20 cellular contexts compared by ENCODE assay signal in genomic region chr3:74027121-74027520, GRCh38.
"Had no signal": no experiment of that assay in that cellular context is flagged by ENCODE, and none has a peak within 500 bp of the region (broad histone marks: within the 10 kb centered on the region; RNA-seq: fewer than 3 reads in every experiment).

No MANE protein-coding gene starts in this region.

- H3K4me1 ChIP-seq: gastrocnemius medialis, pancreas, tibial nerve, upper lobe of right lung had no signal

- H3K27me3 Mint-ChIP-seq: central memory CD8-positive, alpha-beta T cell; natural killer cell treated with Interleukin-12 subunit alpha and Interleukin-12 subunit beta and Interleukin-15 and Interleukin-18, amount 100 ng/mL, for 72 hours; progenitor cell of endocrine pancreas; stimulated activated memory B cell treated with anti-CD40 and anti-IgM and Interleukin-4, amounts not matched to agents 10 μg/mL and 1 μg/mL and 100 μg/mL, for 72 hours; stimulated activated naive CD8-positive, alpha-beta T cell treated with anti-CD3 and anti-CD28 coated beads, Interleukin-15, Interleukin-2, amounts not matched to agents 100 ng/mL and 50 ng/mL, for 24 hours had no signal

- H3K36me3 ChIP-seq: gastrocnemius medialis, pancreas, tibial nerve, upper lobe of right lung had no signal

- H3K4me3 ChIP-seq: dorsolateral prefrontal cortex, gastrocnemius medialis, lung, pancreas, tibial nerve, upper lobe of right lung had no signal

- H3K27ac Mint-ChIP-seq: natural killer cell treated with Interleukin-12 subunit alpha and Interleukin-12 subunit beta and Interleukin-15 and Interleukin-18, amount 100 ng/mL, for 72 hours; progenitor cell of endocrine pancreas; stimulated activated memory B cell treated with anti-CD40 and anti-IgM and Interleukin-4, amounts not matched to agents 10 μg/mL and 1 μg/mL and 100 μg/mL, for 72 hours; stimulated activated naive CD8-positive, alpha-beta T cell treated with anti-CD3 and anti-CD28 coated beads, Interleukin-15, Interleukin-2, amounts not matched to agents 100 ng/mL and 50 ng/mL, for 24 hours had no signal

- H3K9me3 Mint-ChIP-seq: stimulated activated naive CD8-positive, alpha-beta T cell treated with anti-CD3 and anti-CD28 coated beads, Interleukin-15, Interleukin-2, amounts not matched to agents 100 ng/mL and 50 ng/mL, for 24 hours had no signal

- DNase-seq: cortex of kidney; dorsolateral prefrontal cortex; effector CD8-positive, alpha-beta T cell; gastrocnemius medialis; glutamatergic neuron; left colon; left ventricle myocardium superior; occipital lobe; pancreas; right cardiac atrium; stimulated activated CD4-positive, alpha-beta T cell treated with anti-CD3 and anti-CD28 coated beads, Interleukin-4, amount 100 ng/mL, for 24 hours; upper lobe of right lung had no signal

- H3K27ac ChIP-seq: dorsolateral prefrontal cortex, gastrocnemius medialis, pancreas, tibial nerve, upper lobe of right lung had no signal

- H3K4me3 Mint-ChIP-seq: central memory CD8-positive, alpha-beta T cell; natural killer cell treated with Interleukin-12 subunit alpha and Interleukin-12 subunit beta and Interleukin-15 and Interleukin-18, amount 100 ng/mL, for 72 hours; stimulated activated memory B cell treated with anti-CD40 and anti-IgM and Interleukin-4, amounts not matched to agents 10 μg/mL and 1 μg/mL and 100 μg/mL, for 72 hours; stimulated activated naive CD8-positive, alpha-beta T cell treated with anti-CD3 and anti-CD28 coated beads, Interleukin-15, Interleukin-2, amounts not matched to agents 100 ng/mL and 50 ng/mL, for 24 hours had no signal

- H3K36me3 Mint-ChIP-seq: natural killer cell treated with Interleukin-12 subunit alpha and Interleukin-12 subunit beta and Interleukin-15 and Interleukin-18, amount 100 ng/mL, for 72 hours; stimulated activated memory B cell treated with anti-CD40 and anti-IgM and Interleukin-4, amounts not matched to agents 10 μg/mL and 1 μg/mL and 100 μg/mL, for 72 hours had no signal

- ATAC-seq: esophagus mucosa; gastrocnemius medialis; left colon; left ventricle myocardium superior; natural killer cell treated with Interleukin-12 subunit alpha and Interleukin-12 subunit beta and Interleukin-15 and Interleukin-18, amount 100 ng/mL, for 72 hours; pancreas; right cardiac atrium; stimulated activated memory B cell treated with anti-CD40 and anti-IgM and Interleukin-4, amounts not matched to agents 10 μg/mL and 1 μg/mL and 100 μg/mL, for 72 hours; upper lobe of right lung had no signal

- H3K9me3 ChIP-seq: gastrocnemius medialis, pancreas, tibial nerve, upper lobe of right lung had no signal

- H3K4me1 Mint-ChIP-seq: central memory CD8-positive, alpha-beta T cell; stimulated activated memory B cell treated with anti-CD40 and anti-IgM and Interleukin-4, amounts not matched to agents 10 μg/mL and 1 μg/mL and 100 μg/mL, for 72 hours had no signal

- H3K27me3 ChIP-seq: gastrocnemius medialis, tibial nerve, upper lobe of right lung had no signal
